15 cellular contexts compared by ENCODE assay signal in genomic region chrX:13357925-13358324, GRCh38. TPM values are rescaled to one million over a fixed set of nuclear protein-coding genes. Genes with fewer than 3 reads are reported as not detected.
DNase-seq lines count a peak whose midpoint lies in the region; ATAC-seq and TF ChIP-seq lines count a peak whose summit lies in the region.
"Had no signal": no experiment of that assay in that cellular context is flagged by ENCODE, and none has a peak within 500 bp of the region (broad histone marks: within the 10 kb centered on the region; RNA-seq: fewer than 3 reads in every experiment).

No MANE protein-coding gene starts in this region.

- H3K36me3 Mint-ChIP-seq in neural crest cell (ENCODE audit: low read depth) = no peaks in the 10 kb centered on the region
- H3K36me3 Mint-ChIP-seq: type B pancreatic cell had no signal

- no peak for TF ChIP-seq POLR2A in ovary (IDR thresholded peaks at IDR 0.05)

- H3K27me3 ChIP-seq in ovary = no peaks in the 10 kb centered on the region
- H3K27me3 ChIP-seq: Peyer's patch had no signal

- no peak for ATAC-seq in HG03354 (IDR thresholded peaks at IDR 0.05; ENCODE audit: poor library complexity, severe bottlenecking, unreplicated experiment)

- peak; percentile 31 for DNase-seq in GM03348 (ENCODE audit: low spot score)
- peak; percentile 4 to 69 for DNase-seq in NCI-H446 (lab: John Stamatoyannopoulos, UW)
- DNase-seq in ecto neural progenitor cell (ENCODE audit: low spot score) = peak; percentile 53
- no peak for DNase-seq in neural crest cell (ENCODE audit: low read depth, low spot score)
- DNase-seq in GM10266 (ENCODE audit: extremely low spot score) = no peak
- DNase-seq in ovary = no peak
- DNase-seq in superior temporal gyrus (ENCODE audit: extremely low spot score) = no peak
- DNase-seq: activated CD4-positive, CD25-positive, alpha-beta regulatory T cell; activated gamma-delta T cell treated with Interleukin-2 at 50 U/mL for 16 hours; DND-41; dorsolateral prefrontal cortex; nucleus accumbens; Peyer's patch had no signal

- peak overlapping the region; percentile 93 for H3K27ac Mint-ChIP-seq in neural crest cell (ENCODE audit: unreplicated experiment)
- H3K27ac Mint-ChIP-seq: type B pancreatic cell had no signal

- TF ChIP-seq CTCF in neural crest cell (conservative IDR thresholded peaks at IDR 0.05) = no peak
- TF ChIP-seq CTCF in GM10266 (IDR thresholded peaks at IDR 0.05; ENCODE audit: control insufficient read depth, insufficient read depth, low read depth, missing control alignments) = no peak
- TF ChIP-seq CTCF in ovary (IDR thresholded peaks at IDR 0.05) = no peak

- no peaks in the 10 kb centered on the region for H3K4me1 ChIP-seq in ovary (ENCODE audit: insufficient read depth)
- H3K4me1 ChIP-seq: Peyer's patch had no signal

- H3K27ac ChIP-seq in ovary = no peak overlapping the region
- H3K27ac ChIP-seq: dorsolateral prefrontal cortex, Peyer's patch had no signal

- no peak overlapping the region for H3K4me3 ChIP-seq in ovary
- H3K4me3 ChIP-seq: dorsolateral prefrontal cortex, Peyer's patch had no signal

- TF ChIP-seq EP300 in ovary (IDR thresholded peaks at IDR 0.05) = no peak

- no peaks in the 10 kb centered on the region for H3K27me3 Mint-ChIP-seq in neural crest cell (ENCODE audit: low read depth)
- H3K27me3 Mint-ChIP-seq: type B pancreatic cell had no signal

- intact Hi-C loops in ovary (cut with DNase I) = no loop called here

- peaks cover 10% of the 10 kb centered on the region for H3K4me1 Mint-ChIP-seq in neural crest cell

- 43 to 48% (median 46%) methylated on average over 1 of the region's 1 CpG for WGBS in ovary, 3 donors

- peaks cover 7% of the 10 kb centered on the region for H3K9me3 Mint-ChIP-seq in neural crest cell
- H3K9me3 Mint-ChIP-seq: type B pancreatic cell had no signal

- no peaks in the 10 kb centered on the region for H3K9me3 ChIP-seq in ovary
- H3K9me3 ChIP-seq: Peyer's patch had no signal

- no peaks in the 10 kb centered on the region for H3K36me3 ChIP-seq in ovary
- H3K36me3 ChIP-seq: Peyer's patch had no signal

- H3K4me3 Mint-ChIP-seq in neural crest cell = no peak overlapping the region
- H3K4me3 Mint-ChIP-seq: type B pancreatic cell had no signal

RNA-seq across cellular contexts. Expression of gene ATXN3L, which starts 38.1 kb away (rescaled TPM):
- total RNA-seq in neural crest cell (not detected in 2 replicates), ovary (not detected)
- polyA plus RNA-seq in ovary = not detected
- total RNA-seq: dorsolateral prefrontal cortex, Peyer's patch had no signal

Comparison
In these comparisons a context has a peak if more than half of its experiments do, and no peak if none do; other contexts are left out.
1. DNase-seq: peak in GM03348 (single experiment), NCI-H446 (2 of 2) and ecto neural progenitor cell (single experiment); none in neural crest cell (single experiment), GM10266 (single experiment), ovary (0 of 5) and superior temporal gyrus (single experiment).